ENCODE assay signal across 8 cellular contexts in the genomic region with DNA sequence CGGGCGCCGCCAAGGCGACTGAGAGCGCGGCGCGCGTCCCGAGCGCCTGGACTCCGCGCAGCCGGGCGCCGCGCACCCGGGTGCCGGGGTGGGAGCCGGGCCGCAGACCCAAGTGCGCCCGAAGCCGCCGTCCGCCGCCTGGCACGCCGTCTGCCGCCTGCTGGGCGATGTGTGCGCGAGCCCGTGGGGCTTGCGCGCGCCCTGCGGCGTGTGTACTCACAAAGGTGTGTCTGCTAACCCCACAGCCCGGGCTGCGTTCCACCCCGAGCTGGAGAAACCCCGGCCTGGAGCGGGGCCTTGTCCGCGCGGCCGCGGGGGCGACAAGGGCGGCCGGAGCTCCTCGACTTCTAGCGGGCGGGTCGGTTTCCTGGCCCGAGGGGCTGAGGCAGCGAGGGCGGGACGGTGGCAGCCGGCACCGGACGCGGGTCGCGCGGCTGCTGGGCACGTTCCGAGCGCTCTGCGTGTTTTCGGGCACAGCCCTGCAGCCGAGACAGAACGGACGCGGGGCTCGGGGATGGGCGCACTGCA. TPM values are rescaled to one million over a fixed set of nuclear protein-coding genes. Genes with fewer than 3 reads are reported as not detected.
DNase-seq lines count a peak whose midpoint lies in the region; ATAC-seq, FAIRE-seq and TF ChIP-seq lines count a peak whose summit lies in the region.

No MANE protein-coding gene starts in this region.

- ATAC-seq in HG03045 (IDR thresholded peaks at IDR 0.05; ENCODE audit: unreplicated experiment): peak; percentile 36

- no peaks in the 10 kb centered on the region for H3K9me3 Mint-ChIP-seq in endodermal cell

- peak overlapping the region; percentile 75 for H3K4me3 Mint-ChIP-seq in endodermal cell

- peak overlapping the region; percentile 49 for H3K4ac ChIP-seq in mesendoderm (ENCODE audit: low read depth, low read length)

- peaks cover 7% of the 10 kb centered on the region for H3K4me1 ChIP-seq in endodermal cell (ENCODE audit: control insufficient read depth, insufficient read depth, low read length)
- H3K4me1 ChIP-seq in mesendoderm (ENCODE audit: control insufficient read depth, low read depth, low read length): peaks cover 32% of the 10 kb centered on the region

- peak overlapping the region; percentile 27 for H2BK15ac ChIP-seq in mesendoderm (replicated peaks; ENCODE audit: low read depth)

- no peaks in the 10 kb centered on the region for H3K36me3 ChIP-seq in endodermal cell (ENCODE audit: control insufficient read depth, insufficient read depth, low read length)
- H3K36me3 ChIP-seq in mesendoderm (ENCODE audit: control insufficient read depth, insufficient read depth, low read length): no peaks in the 10 kb centered on the region

- no peak overlapping the region for H4K8ac ChIP-seq in mesendoderm (ENCODE audit: low read depth, low read length)

- no peaks in the 10 kb centered on the region for H3K9me3 ChIP-seq in endodermal cell (ENCODE audit: control insufficient read depth, low read length)

- peak overlapping the region; percentile 93 for H3K4me2 ChIP-seq in mesendoderm (ENCODE audit: low read length)

- H3K27me3 Mint-ChIP-seq in endodermal cell (ENCODE audit: insufficient read depth): peaks cover 58% of the 10 kb centered on the region

- peak overlapping the region; percentile 85 for H3K18ac ChIP-seq in mesendoderm (ENCODE audit: low read length)

- CTCF ChIA-PET in AG04449 (lab: Yijun Ruan, JAX): interaction anchor here (0.8 to 3.2 kb wide), 21 partner anchors 9 to 385 kb away, joined by 3 to 25 read pairs (median 4); no protein-coding TSS in a partner anchor

- H4K5ac ChIP-seq in mesendoderm (ENCODE audit: low read length): no peak overlapping the region

- peaks cover 7% of the 10 kb centered on the region for H3K79me1 ChIP-seq in mesendoderm (ENCODE audit: low read length)

- peak overlapping the region; percentile 31 for H3K27ac Mint-ChIP-seq in endodermal cell

- H3K23ac ChIP-seq in mesendoderm (ENCODE audit: low read length): peak overlapping the region; percentile 75

- H2BK5ac ChIP-seq in mesendoderm (ENCODE audit: low read length): peak overlapping the region; percentile 89

- peak; percentile 54 for FAIRE-seq in GM18507 (lab: Jason Lieb, UNC)

- H3K56ac ChIP-seq in mesendoderm (ENCODE audit: low read length): peak overlapping the region; percentile 96

- peaks cover 36% of the 10 kb centered on the region for H3K27me3 ChIP-seq in endodermal cell (ENCODE audit: control insufficient read depth, insufficient read depth, low read length, poor library complexity, severe bottlenecking)
- H3K27me3 ChIP-seq in mesendoderm (ENCODE audit: insufficient read depth, low read length, poor library complexity): peaks cover 2% of the 10 kb centered on the region

- no peak overlapping the region for H2BK120ac ChIP-seq in mesendoderm (ENCODE audit: low read depth, low read length)

- H3K36me3 Mint-ChIP-seq in endodermal cell (ENCODE audit: low read depth): no peaks in the 10 kb centered on the region

- H3K9ac ChIP-seq in endodermal cell (ENCODE audit: extremely low read depth, low read length, poor library complexity, severe bottlenecking) (peak overlapping the region; percentile 78), mesendoderm (ENCODE audit: low read length) (peak overlapping the region; percentile 92)

- POLR2A ChIA-PET in AG04449 (lab: Yijun Ruan, JAX): interaction anchor here (0.6 to 2.9 kb wide), 15 partner anchors 15 to 310 kb away, joined by 3 to 20 read pairs (median 4); partner anchors contain the start of gene SMIM15

- peaks cover 26% of the 10 kb centered on the region for H3K79me2 ChIP-seq in mesendoderm (ENCODE audit: control insufficient read depth, insufficient read depth, low read length)

- H3K27ac ChIP-seq in endodermal cell (ENCODE audit: low read depth, low read length): peak overlapping the region; percentile 97
- H3K27ac ChIP-seq in mesendoderm (ENCODE audit: low read depth, low read length): peak overlapping the region; percentile 88

- H3K4me1 Mint-ChIP-seq in endodermal cell: peaks cover 43% of the 10 kb centered on the region

- H2AK5ac ChIP-seq in mesendoderm (ENCODE audit: low read length): no peak overlapping the region

- H3K4me3 ChIP-seq in AG04449 (ENCODE audit: low read depth, low read length) (peak overlapping the region; percentile 84), endodermal cell (ENCODE audit: low read length) (peak overlapping the region; percentile 80), mesendoderm (ENCODE audit: low read length) (peak overlapping the region; percentile 55)

- TF ChIP-seq CTCF in AG04449 (IDR thresholded peaks at IDR 0.05; ENCODE audit: insufficient read depth, low read length, missing control alignments) (peak; percentile 60), endodermal cell (conservative IDR thresholded peaks at IDR 0.05) (peak; percentile 56)

- DNase-seq in AG04449 (ENCODE audit: low read depth, low spot score) (no peak), GM18507 (ENCODE audit: extremely low spot score, insufficient read length, low read depth) (no peak), NCI-H524 treated with DMSO at 0.1 percent for 48 hours (lab: John Stamatoyannopoulos, UW) (peak; percentile 41), endodermal cell (peak; percentile 83), mesendoderm (peak; percentile 76)
- peak; percentile 84 for DNase-seq in activated CD8-positive, alpha-beta memory T cell treated with anti-CD3 and anti-CD28 coated beads, Interleukin-2, amount 50 U/mL, for 48 hours
- peak; percentile 72 for DNase-seq in stimulated activated CD8-positive, alpha-beta memory T cell treated with anti-CD3 and anti-CD28 coated beads, Interleukin-4, amount 100 ng/mL, for 48 hours

- WGBS in endodermal cell (ENCODE audit: insufficient coverage in 1 of 2, insufficient read length in 1 of 2), 2 experiments: 0% methylated on average over 7 to 78 of the region's 78 CpGs
- no CpG with 5 or more reads among the region's 78 CpGs for WGBS in mesendoderm (ENCODE audit: extremely low coverage, insufficient coverage, low lambda C conversion rate)

RNA-seq across cellular contexts. Expression of gene ZSWIM6, which starts 1.1 kb away (rescaled TPM):
- total RNA-seq in endodermal cell: 10 to 100 TPM; 18.1 to 18.8 TPM
- 30.8 TPM for polyA plus RNA-seq in endodermal cell (2013, experiment 1 of 2)
- polyA plus RNA-seq in endodermal cell (2013, experiment 2 of 2): 31.4 TPM
- 8.2 TPM for polyA plus RNA-seq in mesendoderm (2013, experiment 1 of 2)
- polyA plus RNA-seq in mesendoderm (2013, experiment 2 of 2): 8.1 TPM

Comparison
In these comparisons a context has a peak if more than half of its experiments do, and no peak if none do; other contexts are left out.
1. DNase-seq: peak in NCI-H524 treated with DMSO at 0.1 percent for 48 hours (single experiment), activated CD8-positive, alpha-beta memory T cell treated with anti-CD3 and anti-CD28 coated beads, Interleukin-2, amount 50 U/mL, for 48 hours (single experiment), endodermal cell (single experiment), mesendoderm (single experiment) and stimulated activated CD8-positive, alpha-beta memory T cell treated with anti-CD3 and anti-CD28 coated beads, Interleukin-4, amount 100 ng/mL, for 48 hours (single experiment); none in AG04449 (single experiment) and GM18507 (single experiment).
2. Peak in every context shown above with its lines, with median percentiles within 50 percentile points of each other: H3K4me3 ChIP-seq.